ENCODE assay signal across 23 cellular contexts in genomic region chr5:57785946-57786345, GRCh38.
"Had no signal": no experiment of that assay in that cellular context is flagged by ENCODE, and none has a peak within 500 bp of the region (broad histone marks: within the 10 kb centered on the region; RNA-seq: fewer than 3 reads in every experiment).

No MANE protein-coding gene starts in this region.

- H3K27me3 Mint-ChIP-seq: dendritic cell treated with granulocyte-macrophage colony-stimulating factor and Interleukin-4, amounts not matched to agents 40 ng/mL and 50 ng/mL, for 4 days; effector memory CD8-positive, alpha-beta T cell; naive B cell had no signal

- H3K4me1 Mint-ChIP-seq: endodermal cell, naive B cell had no signal

- H3K9me3 Mint-ChIP-seq: dendritic cell treated with granulocyte-macrophage colony-stimulating factor and Interleukin-4, amounts not matched to agents 40 ng/mL and 50 ng/mL, for 4 days; endodermal cell; mesothelial cell of epicardium; naive B cell had no signal

- H3K27me3 ChIP-seq: colonic mucosa, foreskin keratinocyte, gastrocnemius medialis, heart right ventricle, left lung had no signal

- H3K36me3 ChIP-seq: colonic mucosa, gastrocnemius medialis, heart right ventricle, left lung, lower lobe of right lung had no signal

- H3K27ac Mint-ChIP-seq: dendritic cell treated with granulocyte-macrophage colony-stimulating factor and Interleukin-4, amounts not matched to agents 40 ng/mL and 50 ng/mL, for 4 days; effector memory CD8-positive, alpha-beta T cell; endodermal cell; mesothelial cell of epicardium; naive B cell had no signal

- DNase-seq: colonic mucosa; cortex of kidney; effector CD8-positive, alpha-beta T cell; effector memory CD8-positive, alpha-beta T cell; endodermal cell; erythroblast; foreskin keratinocyte; gastrocnemius medialis; glutamatergic neuron; head of caudate nucleus; heart right ventricle; hippocampal formation; left cardiac atrium; left lung; left ventricle myocardium superior; lower lobe of right lung; mesenchymal stem cell; mucosa of descending colon; naive B cell had no signal

- H3K9me3 ChIP-seq: colonic mucosa, gastrocnemius medialis, heart right ventricle, left lung, lower lobe of right lung, mucosa of descending colon had no signal

- H3K27ac ChIP-seq: colonic mucosa, epithelial cell of prostate, foreskin keratinocyte, gastrocnemius medialis, heart right ventricle, left lung, lower lobe of right lung had no signal

- H3K4me3 ChIP-seq: colonic mucosa, gastrocnemius medialis, heart right ventricle, left lung, lower lobe of right lung, mucosa of descending colon had no signal

- H3K4me3 Mint-ChIP-seq: dendritic cell treated with granulocyte-macrophage colony-stimulating factor and Interleukin-4, amounts not matched to agents 40 ng/mL and 50 ng/mL, for 4 days; effector memory CD8-positive, alpha-beta T cell; endodermal cell; mesothelial cell of epicardium; naive B cell had no signal

- H3K36me3 Mint-ChIP-seq: mesothelial cell of epicardium, naive B cell had no signal

- ATAC-seq: effector memory CD8-positive, alpha-beta T cell; esophagus mucosa; foreskin keratinocyte; gastrocnemius medialis; heart right ventricle; left cardiac atrium; left lung; left ventricle myocardium superior; lower lobe of right lung; mucosa of descending colon had no signal

- H3K4me1 ChIP-seq: colonic mucosa had no signal
